ENCODE assay signal across 20 cellular contexts in genomic region chr19:35023428-35023827, GRCh38. TPM values are rescaled to one million over a fixed set of nuclear protein-coding genes. Genes with fewer than 3 reads are reported as not detected.
"Had no signal": no experiment of that assay in that cellular context is flagged by ENCODE, and none has a peak within 500 bp of the region (broad histone marks: within the 10 kb centered on the region; RNA-seq: fewer than 3 reads in every experiment).

No MANE protein-coding gene starts in this region.

- H3K9me3 ChIP-seq: esophagus muscularis mucosa, gastroesophageal sphincter, heart left ventricle, stomach, testis had no signal

- H3K27ac ChIP-seq: brain microvascular endothelial cell, esophagus muscularis mucosa, gastroesophageal sphincter, heart left ventricle, SK-N-MC, stomach, testis had no signal

- H3K4me3 ChIP-seq: coronary artery, esophagus muscularis mucosa, gastroesophageal sphincter, heart left ventricle, SK-N-MC, skin epidermis, stomach, testis had no signal

- H3K4me1 ChIP-seq: esophagus muscularis mucosa, gastroesophageal sphincter, stomach had no signal

- H3K27me3 ChIP-seq: brain microvascular endothelial cell, esophagus muscularis mucosa, gastroesophageal sphincter, heart left ventricle, stomach, testis had no signal

- ATAC-seq: gastroesophageal sphincter, T-cell had no signal

- DNase-seq: activated B cell treated with CpG ODN at 0.5 μM for 24 hours; activated CD4-positive, alpha-beta memory T cell treated with anti-CD3 and anti-CD28 coated beads, Interleukin-2, amount 10 ng/mL, durations not matched to agents 7 days and 5 days; activated CD4-positive, alpha-beta T cell treated with anti-CD3 and anti-CD28 coated beads for 4 hours; activated naive CD4-positive, alpha-beta T cell treated with anti-CD3 and anti-CD28 coated beads for 36 hours; activated T-cell treated with anti-CD3 and anti-CD28 coated beads, Interleukin-2, amount 50 U/mL, for 1 hour; brain microvascular endothelial cell; heart left ventricle; kidney glomerular epithelial cell; occipital lobe; retina; stimulated activated CD4-positive, alpha-beta T cell treated with anti-CD3 and anti-CD28 coated beads, Interleukin-15, amount 100 ng/mL, for 24 hours; stimulated activated CD4-positive, alpha-beta T cell treated with anti-CD3 and anti-CD28 coated beads, Interleukin-2, amount 100 ng/mL, for 48 hours; stomach; T-cell; testis had no signal

RNA-seq across cellular contexts. Expression of gene HPN, which starts 18.1 kb away (rescaled TPM):
- total RNA-seq: activated B cell treated with CpG ODN at 0.5 μM for 24 hours; activated CD4-positive, alpha-beta memory T cell treated with anti-CD3 and anti-CD28 coated beads, Interleukin-2, amount 10 ng/mL, durations not matched to agents 7 days and 5 days; activated naive CD4-positive, alpha-beta T cell treated with anti-CD3 and anti-CD28 coated beads for 36 hours; occipital lobe had no signal
